In the genomic region with DNA sequence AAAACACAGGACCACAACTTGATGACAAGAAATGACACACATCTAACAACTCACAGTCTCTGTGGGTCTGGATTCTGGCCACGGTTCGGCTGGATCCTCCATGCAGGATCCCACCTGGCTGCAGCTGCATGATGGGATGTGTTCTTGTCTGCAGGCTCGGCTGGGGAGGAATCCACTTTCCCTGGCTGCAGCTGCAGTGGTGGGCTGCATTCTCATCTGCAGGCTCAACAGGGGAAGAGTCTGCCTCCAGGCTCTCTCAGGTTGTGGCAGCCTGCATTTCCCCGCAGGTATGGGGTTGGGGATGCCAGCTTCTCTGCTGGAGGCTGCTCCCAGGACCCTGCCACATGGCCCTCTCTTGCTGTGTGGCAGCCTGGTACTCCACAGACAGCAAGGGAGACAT, we compare ENCODE assay signal across 6 cellular contexts.
"Had no signal": no experiment of that assay in that cellular context is flagged by ENCODE, and none has a peak within 500 bp of the region (broad histone marks: within the 10 kb centered on the region; RNA-seq: fewer than 3 reads in every experiment).

No MANE protein-coding gene starts in this region.

- H3K36me3 ChIP-seq: HAP-1 had no signal

- H3K4me3 ChIP-seq: GM23338, HAP-1 had no signal

- H3K4me3 Mint-ChIP-seq: GM23338, HFFc6, IgD-negative memory B cell had no signal

- DNase-seq: HFFc6, KBM-7 had no signal

- H2AFZ ChIP-seq: GM23338 had no signal

- H3K36me3 Mint-ChIP-seq: IgD-negative memory B cell had no signal

- H3K4me2 ChIP-seq: GM23338 had no signal

- ATAC-seq: GM23338, HCT116 had no signal

- H3K4me1 ChIP-seq: HAP-1 had no signal

- H3K27ac Mint-ChIP-seq: GM23338, HFFc6, IgD-negative memory B cell had no signal

- H3K4me1 Mint-ChIP-seq: GM23338, IgD-negative memory B cell had no signal
